In genomic region chr1:67761730-67762129, GRCh38 we compare ENCODE assay signal across 22 cellular contexts.
A peak's percentile ranks its signal among the peaks of the same experiment; 100 is the strongest.
DNase-seq lines count a peak whose midpoint lies in the region; ATAC-seq, FAIRE-seq and TF ChIP-seq lines count a peak whose summit lies in the region.
"Had no signal": no experiment of that assay in that cellular context is flagged by ENCODE, and none has a peak within 500 bp of the region (broad histone marks: within the 10 kb centered on the region; RNA-seq: fewer than 3 reads in every experiment).

No MANE protein-coding gene starts in this region.

- TF ChIP-seq EP300 in transverse colon (IDR thresholded peaks at IDR 0.05; ENCODE audit: low read depth): no peak

- ATAC-seq in HG03175 (IDR thresholded peaks at IDR 0.05; ENCODE audit: unreplicated experiment): no peak

- H3K27me3 Mint-ChIP-seq in chondrocyte (ENCODE audit: low read depth): no peaks in the 10 kb centered on the region

- peaks cover 18 to 77% (median 30%) of the 10 kb centered on the region in 4 donors for H3K4me1 ChIP-seq in transverse colon

- peak overlapping the region; percentile 25 for H3K27ac Mint-ChIP-seq in chondrocyte (ENCODE audit: unreplicated experiment)
- H3K27ac Mint-ChIP-seq: CD4-positive, alpha-beta T cell had no signal

- no peaks in the 10 kb centered on the region for H3K27me3 ChIP-seq in transverse colon
- H3K27me3 ChIP-seq: BE2C, SJCRH30 had no signal

- in situ Hi-C loops in transverse colon (cut with MboI; ENCODE audit: low pct_ligation_motif_present in 1 of 4, low pct_unique_long_range_greater_than_20kb in 1 of 4, low sequenced_read_pairs in 3 of 4): loop anchor here (5.0 to 10.0 kb wide), 5 partner anchors 63 to 353 kb away; no protein-coding TSS in a partner anchor

- DNase-seq in NCI-H82 (lab: John Stamatoyannopoulos, UW): peak; percentile 16
- no peak for DNase-seq in NCI-H82 treated with DMSO at 0.1 percent for 48 hours (lab: John Stamatoyannopoulos, UW; ENCODE audit: unreplicated experiment)
- peak; percentile 25 for DNase-seq in NCI-H69 (lab: John Stamatoyannopoulos, UW)
- DNase-seq in chondrocyte (ENCODE audit: low spot score): no peak
- DNase-seq in transverse colon: no peak
- DNase-seq in globus pallidus (ENCODE audit: low spot score): no peak
- no peak for DNase-seq in frontal cortex (ENCODE audit: low spot score in 2 of 2)
- DNase-seq: BE2C; Caco-2; CD4-positive, alpha-beta T cell; DMS53; EL; NCI-H1436 treated with DMSO at 0.1 percent for 48 hours; NCI-H2029; NCI-H2171; NCI-H526; PC-3; SJCRH30 had no signal

- no peak for FAIRE-seq in frontal cortex (lab: Jason Lieb, UNC)
- FAIRE-seq: GM12891, GM19239 had no signal

- no peak for TF ChIP-seq POLR2A in transverse colon (IDR thresholded peaks at IDR 0.05)

- 68 to 80% methylated on average over 1 to 4 of the region's 4 CpGs for WGBS in transverse colon (ENCODE audit: low coverage in 1 of 2), 2 donors

- no peak overlapping the region for H3K4me3 Mint-ChIP-seq in chondrocyte (ENCODE audit: unreplicated experiment)
- H3K4me3 Mint-ChIP-seq: CD4-positive, alpha-beta T cell had no signal

- peak overlapping the region; percentile 63 to 81 (median 76) for H3K27ac ChIP-seq in transverse colon
- H3K27ac ChIP-seq: SJCRH30 had no signal

- no peaks in the 10 kb centered on the region for H3K36me3 Mint-ChIP-seq in chondrocyte (ENCODE audit: low read depth)

- H3K9me3 ChIP-seq in transverse colon: no peaks in the 10 kb centered on the region
- H3K9me3 ChIP-seq: BE2C, Caco-2, HAP-1, SJCRH30 had no signal

- intact Hi-C loops in transverse colon (cut with DNase I; ENCODE audit: low total_unique reads): loop anchor here (2.0 kb wide), 1 partner anchor 201 kb away; no protein-coding TSS in a partner anchor

- H3K4me1 Mint-ChIP-seq in chondrocyte (ENCODE audit: low read depth): peaks cover 51% of the 10 kb centered on the region

- no peaks in the 10 kb centered on the region for H3K9me3 Mint-ChIP-seq in chondrocyte (ENCODE audit: low read depth)
- H3K9me3 Mint-ChIP-seq: CD4-positive, alpha-beta T cell had no signal

- TF ChIP-seq CTCF in chondrocyte (IDR thresholded peaks at IDR 0.05): no peak
- TF ChIP-seq CTCF in transverse colon (IDR thresholded peaks at IDR 0.05): no peak

- no peak overlapping the region for H3K4me3 ChIP-seq in transverse colon
- H3K4me3 ChIP-seq: HAP-1, SJCRH30 had no signal

- no peaks in the 10 kb centered on the region for H3K36me3 ChIP-seq in transverse colon
- H3K36me3 ChIP-seq: BE2C, HAP-1, SJCRH30 had no signal

Comparison
In these comparisons a context has a peak if more than half of its experiments do, and no peak if none do; other contexts are left out.
1. DNase-seq: peak in NCI-H82 (single experiment) and NCI-H69 (single experiment); none in NCI-H82 treated with DMSO at 0.1 percent for 48 hours (single experiment), chondrocyte (single experiment), transverse colon (single experiment), globus pallidus (single experiment) and frontal cortex (0 of 2).